ENCODE assay signal across 14 cellular contexts in the genomic region with DNA sequence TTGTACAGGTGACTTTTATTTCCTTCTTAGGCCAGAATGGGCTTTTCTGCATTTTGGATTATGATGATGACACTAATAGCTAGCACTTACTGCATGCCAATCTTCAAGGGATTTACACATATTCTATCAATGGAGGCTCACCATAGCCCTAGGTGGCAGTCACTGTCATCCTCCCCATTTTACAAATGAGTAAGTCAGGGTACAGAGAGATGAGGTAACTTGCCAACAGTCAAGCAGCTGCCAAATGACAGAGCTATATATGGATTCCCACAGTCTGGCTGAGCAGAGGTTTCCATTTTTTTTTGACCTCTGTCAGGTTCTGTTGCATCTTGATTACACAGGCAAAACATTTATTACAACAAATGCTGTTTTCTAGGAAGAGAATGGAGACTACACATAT.
"Had no signal": no experiment of that assay in that cellular context is flagged by ENCODE, and none has a peak within 500 bp of the region (broad histone marks: within the 10 kb centered on the region; RNA-seq: fewer than 3 reads in every experiment).

No MANE protein-coding gene starts in this region.

- H3K27ac ChIP-seq: cardiac muscle cell, left lung, parathyroid adenoma had no signal

- H3K9ac ChIP-seq: parathyroid adenoma had no signal

- H2AFZ ChIP-seq: parathyroid adenoma had no signal

- H3K4me3 ChIP-seq: adrenal gland, cardiac muscle cell, left lung, skin epidermis had no signal

- H3K4me1 ChIP-seq: parathyroid adenoma had no signal

- H3K9me3 ChIP-seq: adrenal gland, left lung had no signal

- ATAC-seq: left lung; stimulated activated naive B cell treated with anti-CD40 and anti-IgM and Interleukin-4, amounts not matched to agents 10 μg/mL and 1 μg/mL and 100 μg/mL, for 72 hours had no signal

- DNase-seq: activated effector memory CD4-positive, alpha-beta T cell treated with anti-CD3 and anti-CD28 coated beads, Interleukin-2, amount 50 U/mL, for 16 hours; activated T-cell treated with anti-CD3 and anti-CD28 coated beads for 4 hours; adrenal gland; hypothalamus; kidney; left lung; mesendoderm; retina; stimulated activated CD4-positive, alpha-beta T cell treated with anti-CD3 and anti-CD28 coated beads, Interleukin-15, amount 100 ng/mL, for 24 hours; stimulated activated CD4-positive, alpha-beta T cell treated with anti-CD3 and anti-CD28 coated beads, Interleukin-4, amount 100 ng/mL, for 1 hour; stimulated activated naive B cell treated with anti-CD40 and anti-IgM and Interleukin-4, amounts not matched to agents 10 μg/mL and 1 μg/mL and 100 μg/mL, for 72 hours had no signal

- H3K27me3 ChIP-seq: adrenal gland, cardiac muscle cell, left lung had no signal
